In the genomic region with DNA sequence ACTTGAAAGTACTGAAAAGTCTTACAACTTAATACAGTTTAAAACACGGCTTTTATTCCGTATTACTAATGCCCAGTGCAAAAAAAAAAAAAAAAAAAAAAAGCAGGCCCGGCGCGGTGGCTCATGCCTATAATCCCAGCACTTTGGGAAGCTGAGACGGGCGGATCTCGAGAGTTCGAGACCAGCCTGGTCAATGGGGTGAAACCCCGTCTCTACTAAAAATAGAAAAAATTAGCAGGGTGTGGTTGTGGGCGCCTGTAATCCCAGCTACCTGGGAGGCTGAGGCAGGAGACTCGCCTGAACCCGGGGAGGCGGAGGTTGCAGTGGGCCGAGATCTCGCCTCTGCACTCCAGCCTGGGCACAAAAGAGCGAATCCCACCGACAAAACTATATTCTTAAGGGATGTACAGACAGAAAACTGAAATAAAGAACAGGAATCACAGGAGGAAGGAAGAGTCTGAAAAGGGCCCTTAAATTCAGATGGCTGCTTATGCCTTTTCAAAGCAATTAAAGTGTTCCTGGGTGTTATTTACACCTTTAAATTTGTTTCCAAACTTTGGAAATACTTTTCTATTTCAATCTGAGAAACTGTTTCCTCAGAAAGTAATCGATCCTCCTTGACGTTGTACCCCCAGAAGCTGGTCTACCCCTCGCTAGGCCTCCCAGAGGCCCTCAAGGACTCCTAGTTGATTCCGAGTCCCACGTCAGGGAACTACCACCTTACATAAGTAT, we compare ENCODE assay signal across 8 cellular contexts. TPM values are rescaled to one million over a fixed set of nuclear protein-coding genes. Genes with fewer than 3 reads are reported as not detected.
DNase-seq lines count a peak whose midpoint lies in the region; ATAC-seq and TF ChIP-seq lines count a peak whose summit lies in the region.

No MANE protein-coding gene starts in this region.

- peak overlapping the region; percentile 100 for H3K27ac ChIP-seq in iPS-18a (ENCODE audit: low read length)

- peaks cover 23% of the 10 kb centered on the region for H3K4me1 ChIP-seq in iPS-18a (ENCODE audit: control insufficient read depth, low read depth, low read length)

- H3K4me3 Mint-ChIP-seq in activated naive CD4-positive, alpha-beta T cell treated with anti-CD3 and anti-CD28 coated beads, Interleukin-2, amount 50 U/mL, for 24 hours = peak overlapping the region; percentile 100

- H3K27me3 ChIP-seq in MG63 (no peaks in the 10 kb centered on the region), iPS-18a (ENCODE audit: control insufficient read depth, insufficient read depth, low read length) (no peaks in the 10 kb centered on the region)

- H3K36me3 Mint-ChIP-seq in activated naive CD4-positive, alpha-beta T cell treated with anti-CD3 and anti-CD28 coated beads, Interleukin-2, amount 50 U/mL, for 24 hours = peaks cover 17% of the 10 kb centered on the region

- H3K36me3 ChIP-seq in MG63 (peaks cover 9% of the 10 kb centered on the region), iPS-18a (ENCODE audit: control insufficient read depth, low read depth, low read length) (peaks cover 5% of the 10 kb centered on the region)

- H3K9me3 Mint-ChIP-seq in activated naive CD4-positive, alpha-beta T cell treated with anti-CD3 and anti-CD28 coated beads, Interleukin-2, amount 50 U/mL, for 24 hours = no peaks in the 10 kb centered on the region

- no peaks in the 10 kb centered on the region for H3K27me3 Mint-ChIP-seq in activated naive CD4-positive, alpha-beta T cell treated with anti-CD3 and anti-CD28 coated beads, Interleukin-2, amount 50 U/mL, for 24 hours

- no peaks in the 10 kb centered on the region for H3K9me3 ChIP-seq in MG63
- no peaks in the 10 kb centered on the region for H3K9me3 ChIP-seq in iPS-18a (ENCODE audit: control insufficient read depth, low read depth, low read length)

- H3K9ac ChIP-seq in iPS-18a (ENCODE audit: low read length) = peak overlapping the region; percentile 100

- peaks cover 37% of the 10 kb centered on the region for H3K4me1 Mint-ChIP-seq in activated naive CD4-positive, alpha-beta T cell treated with anti-CD3 and anti-CD28 coated beads, Interleukin-2, amount 50 U/mL, for 24 hours

- no peak for TF ChIP-seq CTCF in AG10803 (conservative IDR thresholded peaks at IDR 0.05; ENCODE audit: low read length)

- ATAC-seq in GM19467 (IDR thresholded peaks at IDR 0.05; ENCODE audit: unreplicated experiment) (no peak), HG03520 (IDR thresholded peaks at IDR 0.05; ENCODE audit: unreplicated experiment) (no peak), left lobe of liver (no peak)

- H3K27ac Mint-ChIP-seq in activated naive CD4-positive, alpha-beta T cell treated with anti-CD3 and anti-CD28 coated beads, Interleukin-2, amount 50 U/mL, for 24 hours = peak overlapping the region; percentile 100

- H3K4me3 ChIP-seq in AG10803 (ENCODE audit: low read length) (peak overlapping the region; percentile 99), MG63 (peak overlapping the region; percentile 75), iPS-18a (ENCODE audit: low read length) (peak overlapping the region; percentile 100)

- DNase-seq in AG10803 (ENCODE audit: low read depth) (no peak), MG63 (no peak), left lobe of liver (ENCODE audit: low spot score) (no peak)
- peak; percentile 37 for DNase-seq in stimulated activated CD4-positive, alpha-beta T cell treated with anti-CD3 and anti-CD28 coated beads, Interleukin-4, amount 100 ng/mL, for 24 hours

RNA-seq across cellular contexts. Expression of a gene that starts 2.1 kb away (rescaled TPM):
- total RNA-seq in MG63 (2014; rRNA removed; shearing (Covaris generic); ENCODE audit: low replicate concordance) = 5.1 and 6.7 TPM in 2 replicates
- total RNA-seq in left lobe of liver = 22.9 TPM
